8 cellular contexts compared by ENCODE assay signal in the genomic region with DNA sequence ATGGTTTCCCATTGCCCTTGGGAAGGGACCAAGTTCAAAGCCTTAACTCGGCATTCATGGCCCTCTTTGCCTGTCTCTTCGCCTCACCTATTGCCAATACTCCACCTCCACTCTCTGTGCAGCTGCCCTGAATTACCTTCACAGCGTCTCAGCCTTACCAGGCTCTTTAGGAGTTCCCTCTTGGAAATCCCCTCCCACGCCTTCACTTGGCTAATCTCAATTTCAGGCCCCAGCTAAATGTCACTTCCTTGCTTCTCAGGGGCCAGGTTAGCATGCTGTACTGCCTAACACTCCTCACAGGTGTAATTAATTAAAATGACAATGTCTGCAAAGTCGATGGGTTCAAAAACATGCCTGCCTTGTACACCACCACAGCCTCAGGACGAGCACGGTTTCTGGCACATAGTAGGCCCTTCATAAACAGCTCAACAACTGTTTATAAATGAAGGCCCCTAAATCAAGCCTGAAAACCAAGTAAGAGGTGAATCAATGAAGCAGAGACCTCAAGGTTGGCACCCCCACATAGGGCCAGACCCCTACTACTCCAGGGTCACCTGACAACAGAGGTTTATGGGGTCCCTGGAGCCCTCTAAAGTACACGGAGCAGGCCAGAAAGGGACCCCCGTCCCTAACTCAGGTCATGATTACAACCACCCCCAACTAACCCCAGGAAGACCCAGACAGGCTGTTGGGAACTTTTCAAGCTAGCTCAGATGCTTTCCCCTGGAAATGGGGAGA. TPM values are rescaled to one million over a fixed set of nuclear protein-coding genes. Genes with fewer than 3 reads are reported as not detected.
DNase-seq lines count a peak whose midpoint lies in the region; ATAC-seq and TF ChIP-seq lines count a peak whose summit lies in the region.
"Had no signal": no experiment of that assay in that cellular context is flagged by ENCODE, and none has a peak within 500 bp of the region (broad histone marks: within the 10 kb centered on the region; RNA-seq: fewer than 3 reads in every experiment).

No MANE protein-coding gene starts in this region.

- peaks cover 0 to 5% of the 10 kb centered on the region in 2 donors for H3K27me3 Mint-ChIP-seq in T-cell

- H4K20me1 ChIP-seq in HCT116 (ENCODE audit: insufficient read depth), result no peaks in the 10 kb centered on the region

- ATAC-seq in HCT116, result no peak
- no peak for ATAC-seq in T-cell (replicated peaks in 1 of 4)
- no peak for ATAC-seq in left lobe of liver

- POLR2A ChIA-PET in HCT116 (lab: Charles Lee), result no interaction called here
- POLR2A ChIA-PET in T-cell (lab: Charles Lee), result interaction anchor here (0.6 to 1.2 kb wide), 3 partner anchors 10 to 118 kb away, joined by 3 to 26 read pairs (median 6); no protein-coding TSS in a partner anchor

- no peak overlapping the region for H2AFZ ChIP-seq in HCT116 (ENCODE audit: low read depth, low read length, poor library complexity, severe bottlenecking)

- RAD21 ChIA-PET in HCT116 (lab: Charles Lee; ENCODE audit: low non-redundant PET in 1 of 2, low total read pairs in 2 of 2, uncharacterized antibody in 2 of 2, unreplicated experiment in 2 of 2), result no interaction called here

- H3K4me1 ChIP-seq in HCT116 (ENCODE audit: control insufficient read depth in 1 of 2, insufficient read depth in 2 of 2, low read length in 2 of 2) (peaks cover 20 to 48% of the 10 kb centered on the region in 2 experiments), esophagus muscularis mucosa (peaks cover 11 to 47% (median 41%) of the 10 kb centered on the region in 4 donors), spleen (peaks cover 16 to 70% (median 56%) of the 10 kb centered on the region in 6 donors)

- H3K4me2 ChIP-seq in HCT116 (ENCODE audit: low read length), result peak overlapping the region; percentile 97

- H3K36me3 ChIP-seq in HCT116 (ENCODE audit: control insufficient read depth in 1 of 2, insufficient read depth in 2 of 2, low read length in 2 of 2), result no peaks in the 10 kb centered on the region
- no peaks in the 10 kb centered on the region for H3K36me3 ChIP-seq in esophagus muscularis mucosa
- no peaks in the 10 kb centered on the region for H3K36me3 ChIP-seq in spleen
- no peaks in the 10 kb centered on the region for H3K36me3 ChIP-seq in MG63

- no peaks in the 10 kb centered on the region for H3K79me2 ChIP-seq in HCT116 (ENCODE audit: insufficient read depth, low read length)

- CTCF ChIA-PET in HCT116 (lab: Charles Lee), result no interaction called here
- CTCF ChIA-PET in T-cell (lab: Charles Lee), result interaction anchor here in 1 of 2 donors (0.6 to 2.6 kb wide), 4 partner anchors 11 to 188 kb away, joined by 3 to 23 read pairs (median 6); a partner anchor contains a TSS

- peaks cover 0 to 13% (median 6%) of the 10 kb centered on the region in 3 donors for H3K9me3 Mint-ChIP-seq in T-cell

- H3K27ac Mint-ChIP-seq in T-cell, result peak overlapping the region; percentile 95 to 97

- H3K27ac ChIP-seq in HCT116 (ENCODE audit: low read depth, low read length) (no peak overlapping the region), esophagus muscularis mucosa (replicated peaks in 1 of 4) (peak overlapping the region; percentile 75 to 85 (median 80)), spleen (peak overlapping the region; percentile 67 to 87 (median 82))

- TF ChIP-seq EP300 in esophagus muscularis mucosa (IDR thresholded peaks at IDR 0.05), result no peak

- 86% methylated on average over 9 of the region's 9 CpGs for WGBS in esophagus muscularis mucosa
- WGBS in spleen, 5 donors, result 74 to 81% (median 75%) methylated on average over 9 of the region's 9 CpGs

- no peak for TF ChIP-seq RAD21 in HCT116 (IDR thresholded peaks at IDR 0.05; ENCODE audit: low read depth)

- H3K27me3 ChIP-seq in HCT116 (ENCODE audit: insufficient read depth, low read length) (no peaks in the 10 kb centered on the region), esophagus muscularis mucosa (no peaks in the 10 kb centered on the region), spleen (replicated peaks in 1 of 7) (no peaks in the 10 kb centered on the region), MG63 (no peaks in the 10 kb centered on the region)

- H3K4me1 Mint-ChIP-seq in T-cell, result peaks cover 48 to 53% (median 48%) of the 10 kb centered on the region in 3 donors

- TF ChIP-seq CTCF in HCT116 (IDR thresholded peaks at IDR 0.05 in 2 of 3, conservative IDR thresholded peaks at IDR 0.05 in 1 of 3; ENCODE audit: borderline replicate concordance in 1 of 3, insufficient read depth in 1 of 3, low read depth in 2 of 3, low read length in 2 of 3), result no peak
- TF ChIP-seq CTCF in esophagus muscularis mucosa (IDR thresholded peaks at IDR 0.05), result no peak
- no peak for TF ChIP-seq CTCF in spleen (IDR thresholded peaks at IDR 0.05 in 8 of 11, conservative IDR thresholded peaks at IDR 0.05 in 3 of 11)

- TF ChIP-seq POLR2A in HCT116 (IDR thresholded peaks at IDR 0.05; ENCODE audit: borderline replicate concordance, extremely low read depth, insufficient read depth, insufficient read length) (no peak), esophagus muscularis mucosa (IDR thresholded peaks at IDR 0.05; ENCODE audit: low read depth) (no peak), spleen (IDR thresholded peaks at IDR 0.05) (no peak)

- intact Hi-C loops in HCT116 (cut with micrococcal nuclease) (loop anchor here (1.0 kb wide), 1 partner anchor 102 kb away; a partner anchor contains a TSS), esophagus muscularis mucosa (cut with DNase I) (no loop called here), spleen (cut with DNase I; ENCODE audit: low total_unique reads) (no loop called here)

- H3K9me3 ChIP-seq in HCT116 (ENCODE audit: control insufficient read depth in 1 of 2, insufficient read depth in 1 of 2, low read depth in 1 of 2, low read length in 2 of 2) (no peaks in the 10 kb centered on the region), esophagus muscularis mucosa (no peaks in the 10 kb centered on the region), spleen (no peaks in the 10 kb centered on the region), MG63 (no peaks in the 10 kb centered on the region)

- no TSS peak for BruUV-seq in HCT116 (replicated peaks; lab: Mats Ljungman, UMichigan)

- H3K4me3 ChIP-seq in HCT116 (replicated peaks in 1 of 2; ENCODE audit: low read depth in 1 of 2, low read length in 2 of 2) (no peak overlapping the region), esophagus muscularis mucosa (no peak overlapping the region), spleen (no peak overlapping the region), MG63 (no peak overlapping the region)

- H3K9ac ChIP-seq in HCT116 (ENCODE audit: low read length), result no peak overlapping the region

- H3K4me3 Mint-ChIP-seq in T-cell, result peak overlapping the region; percentile 79 to 85 (median 81)

- H3K36me3 Mint-ChIP-seq in T-cell, result no peaks in the 10 kb centered on the region

- H3K9me2 ChIP-seq in HCT116 (ENCODE audit: insufficient read depth), result no peaks in the 10 kb centered on the region

- DNase-seq in HCT116 (ENCODE audit: low read depth, low spot score) (no peak), T-cell (peak in 19 of 34 experiments; percentile 11 to 55 (median 28)), esophagus muscularis mucosa (ENCODE audit: extremely low spot score) (no peak), spleen (no peak), HCEC 1CT (no peak), MG63 (no peak), left lobe of liver (ENCODE audit: low spot score) (no peak)

TF ChIP-seq in HCT116, 20 proteins besides CTCF, POLR2A, EP300 and RAD21 (continues in another document):
- TF ChIP-seq TCF7L2 (IDR thresholded peaks at IDR 0.05; ENCODE audit: borderline replicate concordance, extremely low read depth, insufficient read depth, insufficient read length), result no peak
- no peak for TF ChIP-seq ZNF274 (IDR thresholded peaks at IDR 0.05; ENCODE audit: low read depth, low read length)
- no peak for TF ChIP-seq SIN3A (IDR thresholded peaks at IDR 0.05; ENCODE audit: low read depth)
- TF ChIP-seq, protein P1, sequence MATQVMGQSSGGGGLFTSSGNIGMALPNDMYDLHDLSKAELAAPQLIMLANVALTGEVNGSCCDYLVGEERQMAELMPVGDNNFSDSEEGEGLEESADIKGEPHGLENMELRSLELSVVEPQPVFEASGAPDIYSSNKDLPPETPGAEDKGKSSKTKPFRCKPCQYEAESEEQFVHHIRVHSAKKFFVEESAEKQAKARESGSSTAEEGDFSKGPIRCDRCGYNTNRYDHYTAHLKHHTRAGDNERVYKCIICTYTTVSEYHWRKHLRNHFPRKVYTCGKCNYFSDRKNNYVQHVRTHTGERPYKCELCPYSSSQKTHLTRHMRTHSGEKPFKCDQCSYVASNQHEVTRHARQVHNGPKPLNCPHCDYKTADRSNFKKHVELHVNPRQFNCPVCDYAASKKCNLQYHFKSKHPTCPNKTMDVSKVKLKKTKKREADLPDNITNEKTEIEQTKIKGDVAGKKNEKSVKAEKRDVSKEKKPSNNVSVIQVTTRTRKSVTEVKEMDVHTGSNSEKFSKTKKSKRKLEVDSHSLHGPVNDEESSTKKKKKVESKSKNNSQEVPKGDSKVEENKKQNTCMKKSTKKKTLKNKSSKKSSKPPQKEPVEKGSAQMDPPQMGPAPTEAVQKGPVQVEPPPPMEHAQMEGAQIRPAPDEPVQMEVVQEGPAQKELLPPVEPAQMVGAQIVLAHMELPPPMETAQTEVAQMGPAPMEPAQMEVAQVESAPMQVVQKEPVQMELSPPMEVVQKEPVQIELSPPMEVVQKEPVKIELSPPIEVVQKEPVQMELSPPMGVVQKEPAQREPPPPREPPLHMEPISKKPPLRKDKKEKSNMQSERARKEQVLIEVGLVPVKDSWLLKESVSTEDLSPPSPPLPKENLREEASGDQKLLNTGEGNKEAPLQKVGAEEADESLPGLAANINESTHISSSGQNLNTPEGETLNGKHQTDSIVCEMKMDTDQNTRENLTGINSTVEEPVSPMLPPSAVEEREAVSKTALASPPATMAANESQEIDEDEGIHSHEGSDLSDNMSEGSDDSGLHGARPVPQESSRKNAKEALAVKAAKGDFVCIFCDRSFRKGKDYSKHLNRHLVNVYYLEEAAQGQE (IDR thresholded peaks at IDR 0.05; ENCODE audit: low read depth), result no peak
- TF ChIP-seq YY1 (IDR thresholded peaks at IDR 0.05; ENCODE audit: extremely low read depth, insufficient replicate concordance, low read depth, low read length), result no peak
- no peak for TF ChIP-seq FOSL1 (IDR thresholded peaks at IDR 0.05; ENCODE audit: low read depth)
- no peak for TF ChIP-seq SRF (IDR thresholded peaks at IDR 0.05; ENCODE audit: low read depth)
- no peak for TF ChIP-seq EZH2phosphoT487 (IDR thresholded peaks at IDR 0.05; ENCODE audit: borderline replicate concordance)

RNA-seq across cellular contexts. Expression of a gene that starts 11.2 kb away (rescaled TPM):
- total RNA-seq in HCT116 (2021; ENCODE audit: unreplicated experiment) (31.0 TPM), T-cell (10 to 100 TPM; 15.5 to 21.5 (median 21.0) TPM), esophagus muscularis mucosa (10 to 100 TPM; 18.1 to 37.7 (median 31.6) TPM), spleen (10 to 100 TPM; 19.5 to 37.7 (median 27.5) TPM), left lobe of liver (17.7 TPM)
- 11.8 and 13.3 TPM in 2 replicates for polyA plus RNA-seq in HCT116 (2012)
- polyA plus RNA-seq in spleen, result 1 to 10 TPM; 2.4 to 5.8 (median 2.6) TPM
- 11.5 and 27.1 TPM in 2 replicates for total RNA-seq in MG63 (2014; rRNA removed; shearing (Covaris generic); ENCODE audit: low replicate concordance)

RNA-seq across cellular contexts. Expression of a gene that starts 32.6 kb away (rescaled TPM):
- 0.27 TPM for total RNA-seq in HCT116 (2021; ENCODE audit: unreplicated experiment)
- 0.06 and 0.10 TPM in 2 replicates for polyA plus RNA-seq in HCT116 (2012)
- total RNA-seq in T-cell, result 1 to 10 TPM in 2 of 5 donors, under 1 TPM in 3; 0.28 to 2.9 (median 0.39) TPM
- not detected for total RNA-seq in esophagus muscularis mucosa
- under 1 TPM in 2 of 7 donors, not detected in 5; 0.16 to 0.24 TPM for total RNA-seq in spleen
- under 1 TPM; 0.09 to 0.14 (median 0.10) TPM for polyA plus RNA-seq in spleen
- not detected in 2 replicates for total RNA-seq in MG63 (2014; rRNA removed; shearing (Covaris generic); ENCODE audit: low replicate concordance)
- not detected for total RNA-seq in left lobe of liver
- polyA plus RNA-seq: keratinocyte had no signal

Comparison
In these comparisons a context has a peak if more than half of its experiments do, and no peak if none do; other contexts are left out.
1. DNase-seq: peak in T-cell (19 of 34); none in HCT116 (single experiment), esophagus muscularis mucosa (single experiment), spleen (single experiment), HCEC 1CT (single experiment), MG63 (single experiment) and left lobe of liver (single experiment).